Comparison of ENCODE assay signal across 7 cellular contexts in genomic region chr1:172399369-172400072, GRCh38. TPM values are rescaled to one million over a fixed set of nuclear protein-coding genes. Genes with fewer than 3 reads are reported as not detected.
DNase-seq lines count a peak whose midpoint lies in the region; ATAC-seq, FAIRE-seq and TF ChIP-seq lines count a peak whose summit lies in the region.

No MANE protein-coding gene starts in this region.

- no peaks in the 10 kb centered on the region for H3K36me3 ChIP-seq in DOHH2 (ENCODE audit: control insufficient read depth, low read length)
- no peaks in the 10 kb centered on the region for H3K36me3 ChIP-seq in skeletal muscle satellite cell (ENCODE audit: insufficient read depth, low read length)

- H3K79me2 ChIP-seq in DOHH2 (ENCODE audit: control insufficient read depth, low read length), result no peaks in the 10 kb centered on the region

- H3K4me1 ChIP-seq in DOHH2 (ENCODE audit: control insufficient read depth, low read length), result peaks cover 7% of the 10 kb centered on the region
- peaks cover 51% of the 10 kb centered on the region for H3K4me1 ChIP-seq in skeletal muscle satellite cell (ENCODE audit: control insufficient read depth, insufficient read depth, low read length)

- no peak overlapping the region for H3K27ac ChIP-seq in DOHH2 (ENCODE audit: low read depth, low read length)

- peak; percentile 36 for ATAC-seq in HG03442 (IDR thresholded peaks at IDR 0.05; ENCODE audit: unreplicated experiment)
- ATAC-seq in GM21737 (IDR thresholded peaks at IDR 0.05; ENCODE audit: unreplicated experiment), result no peak

- in situ Hi-C loops in T47D (cut with HindIII; ENCODE audit: low pct_unique_long_range_greater_than_20kb, low sequenced_read_pairs), result no loop called here

- FAIRE-seq in islet of Langerhans (lab: Jason Lieb, UNC), result peak; percentile 96

- peak overlapping the region; percentile 49 for H3K4me3 ChIP-seq in DOHH2 (ENCODE audit: low read length)
- H3K4me3 ChIP-seq in skeletal muscle satellite cell (ENCODE audit: low read length), result no peak overlapping the region

- no peaks in the 10 kb centered on the region for H3F3A ChIP-seq in DOHH2 (ENCODE audit: control insufficient read depth, insufficient read depth)

- H4K20me1 ChIP-seq in DOHH2 (ENCODE audit: control insufficient read depth, insufficient read depth, low read depth, low read length), result no peaks in the 10 kb centered on the region

- H3K9me3 ChIP-seq in DOHH2 (ENCODE audit: control insufficient read depth, insufficient read depth, low read length), result no peaks in the 10 kb centered on the region
- no peaks in the 10 kb centered on the region for H3K9me3 ChIP-seq in skeletal muscle satellite cell (replicated peaks; ENCODE audit: low read length)

- H3K27me3 ChIP-seq in DOHH2 (ENCODE audit: control insufficient read depth, low read length) (peaks cover 5% of the 10 kb centered on the region; the same call in 1 of the 2 replicates), skeletal muscle satellite cell (ENCODE audit: control insufficient read depth, insufficient read depth, low read length) (no peaks in the 10 kb centered on the region)

- peak; percentile 74 for TF ChIP-seq CTCF in DOHH2 (IDR thresholded peaks at IDR 0.05; ENCODE audit: low read depth, low read length, poor library complexity, severe bottlenecking)

- peak overlapping the region; percentile 63 for H3K9ac ChIP-seq in skeletal muscle satellite cell (ENCODE audit: low read depth, low read length)

- peak; percentile 56 for DNase-seq in RKO (ENCODE audit: low spot score)
- DNase-seq in T47D (ENCODE audit: low read depth in 1 of 2, low spot score in 1 of 2), result peak; percentile 22 to 71

- H3K9me2 ChIP-seq in DOHH2 (replicated peaks; ENCODE audit: control insufficient read depth, low read length), result no peaks in the 10 kb centered on the region

- H3K4me2 ChIP-seq in DOHH2 (ENCODE audit: low read length) (peak overlapping the region; percentile 58), skeletal muscle satellite cell (ENCODE audit: low read length) (peak overlapping the region; percentile 36)

RNA-seq across cellular contexts. Expression of gene C1orf105, which starts 21.0 kb away (rescaled TPM):
- not detected in 2 replicates for total RNA-seq in skeletal muscle satellite cell (2012; rRNA removed)

RNA-seq across cellular contexts. Expression of gene PIGC, which starts 44.3 kb away (rescaled TPM):
- 10.6 and 15.1 TPM in 2 replicates for total RNA-seq in skeletal muscle satellite cell (2012; rRNA removed)
